ENCODE assay signal across 11 cellular contexts in the genomic region with DNA sequence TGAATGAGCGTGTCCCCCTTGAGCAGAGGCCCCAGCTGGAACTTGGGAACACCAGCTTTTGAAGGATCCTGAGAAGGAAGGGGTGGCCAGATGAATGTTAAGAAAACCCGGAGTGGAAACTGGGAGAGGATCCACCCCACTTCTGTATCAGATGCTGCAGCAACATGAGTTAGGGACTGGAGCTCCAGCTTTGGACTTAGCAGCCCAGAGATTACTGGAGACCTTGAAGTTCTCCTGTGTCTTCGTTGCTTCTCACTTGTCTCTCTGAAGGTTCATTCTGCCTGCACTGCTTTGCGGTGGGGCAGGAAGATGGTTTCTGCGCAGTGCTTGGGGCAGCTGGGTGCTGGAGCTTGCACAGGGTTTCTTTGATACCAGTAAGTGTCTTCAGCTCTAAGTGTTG. TPM values are rescaled to one million over a fixed set of nuclear protein-coding genes. Genes with fewer than 3 reads are reported as not detected.
DNase-seq lines count a peak whose midpoint lies in the region; ATAC-seq and TF ChIP-seq lines count a peak whose summit lies in the region.
"Had no signal": no experiment of that assay in that cellular context is flagged by ENCODE, and none has a peak within 500 bp of the region (broad histone marks: within the 10 kb centered on the region; RNA-seq: fewer than 3 reads in every experiment).

No MANE protein-coding gene starts in this region.

- H3K4me3 ChIP-seq in IMR-90 (ENCODE audit: insufficient read depth, low read depth, low read length) (no peak overlapping the region), WERI-Rb-1 (ENCODE audit: low read depth, low read length) (no peak overlapping the region; the same call in 1 of the 2 replicates), smooth muscle cell (no peak overlapping the region)

- H3K27ac ChIP-seq in IMR-90 (ENCODE audit: insufficient read depth, low read length) (no peak overlapping the region), WERI-Rb-1 (no peak overlapping the region), smooth muscle cell (ENCODE audit: low read depth) (no peak overlapping the region)
- H3K27ac ChIP-seq: KMS-11 had no signal

- H3K14ac ChIP-seq in IMR-90 (replicated peaks; ENCODE audit: low read depth, low read length): no peak overlapping the region

- peaks cover 4 to 80% of the 10 kb centered on the region in 2 experiments for H3K79me1 ChIP-seq in IMR-90 (ENCODE audit: low read depth in 1 of 2, low read length in 2 of 2)

- H2AFZ ChIP-seq in IMR-90 (replicated peaks; ENCODE audit: low read length, poor library complexity) (no peak overlapping the region), smooth muscle cell (ENCODE audit: low read depth) (no peak overlapping the region)

- H3K4me1 ChIP-seq in IMR-90 (ENCODE audit: control insufficient read depth, insufficient read depth, low read length) (peaks cover 3% of the 10 kb centered on the region; the same call in 1 of the 2 replicates), smooth muscle cell (ENCODE audit: low read depth) (no peaks in the 10 kb centered on the region)

- H3K56ac ChIP-seq in IMR-90 (ENCODE audit: extremely low read depth, insufficient read depth, low read length): no peak overlapping the region

- no peak for TF ChIP-seq POLR2A in IMR-90 (IDR thresholded peaks at IDR 0.05; ENCODE audit: low read depth, low read length)

- no peak overlapping the region for H2BK20ac ChIP-seq in IMR-90 (ENCODE audit: low read depth, low read length)

- in situ Hi-C loops in IMR-90 (cut with MboI; ENCODE audit: low sequenced_read_pairs): no loop called here

- 68% methylated on average over 4 of the region's 5 CpGs; no CpG with 5 or more reads in 1 of the 2 experiments for WGBS in IMR-90 (ENCODE audit: extremely low coverage in 2 of 2, insufficient read length in 1 of 2), 2 experiments
- 78% methylated on average over 5 of the region's 5 CpGs for WGBS in smooth muscle cell (ENCODE audit: low lambda C conversion rate)

- no peak overlapping the region for H3K23ac ChIP-seq in IMR-90 (ENCODE audit: low read depth, low read length)

- POLR2A ChIA-PET in IMR-90 (lab: Charles Lee; ENCODE audit: unreplicated experiment): no interaction called here

- H2AK5ac ChIP-seq in IMR-90 (ENCODE audit: low read depth, low read length): no peak overlapping the region

- peaks cover 9% of the 10 kb centered on the region for H3K4me1 Mint-ChIP-seq in glutamatergic neuron (ENCODE audit: low read depth, unreplicated experiment)

- H3K36me3 Mint-ChIP-seq in glutamatergic neuron (ENCODE audit: unreplicated experiment): no peaks in the 10 kb centered on the region

- peak overlapping the region; percentile 38 for H3K27ac Mint-ChIP-seq in glutamatergic neuron (ENCODE audit: unreplicated experiment)
- H3K27ac Mint-ChIP-seq: activated CD4-positive, alpha-beta T cell treated with anti-CD3 and anti-CD28 coated beads, Interleukin-2, amount 10 ng/mL, durations not matched to agents 7 days and 5 days had no signal

- no peaks in the 10 kb centered on the region for H3K9me3 Mint-ChIP-seq in glutamatergic neuron (ENCODE audit: unreplicated experiment)
- H3K9me3 Mint-ChIP-seq: activated CD4-positive, alpha-beta T cell treated with anti-CD3 and anti-CD28 coated beads, Interleukin-2, amount 10 ng/mL, durations not matched to agents 7 days and 5 days; central memory CD8-positive, alpha-beta T cell had no signal

- dilution Hi-C loops in IMR-90 (cut with HindIII; ENCODE audit: low sequenced_read_pairs, unreplicated experiment): no loop called here

- H3F3A ChIP-seq in smooth muscle cell (ENCODE audit: low read depth): no peaks in the 10 kb centered on the region

- no peaks in the 10 kb centered on the region for H3K27me3 Mint-ChIP-seq in glutamatergic neuron (ENCODE audit: unreplicated experiment)
- H3K27me3 Mint-ChIP-seq: activated CD4-positive, alpha-beta T cell treated with anti-CD3 and anti-CD28 coated beads, Interleukin-2, amount 10 ng/mL, durations not matched to agents 7 days and 5 days; central memory CD8-positive, alpha-beta T cell had no signal

- no peak overlapping the region for H2BK120ac ChIP-seq in IMR-90 (ENCODE audit: low read depth, low read length)

- H3K27me3 ChIP-seq in IMR-90 (ENCODE audit: control insufficient read depth, insufficient read depth, low read length): no peaks in the 10 kb centered on the region
- H3K27me3 ChIP-seq in WERI-Rb-1 (ENCODE audit: insufficient read depth, low read depth, severe bottlenecking): no peaks in the 10 kb centered on the region
- no peaks in the 10 kb centered on the region for H3K27me3 ChIP-seq in smooth muscle cell (ENCODE audit: low read depth)

- no peak overlapping the region for H2AK9ac ChIP-seq in IMR-90 (replicated peaks; ENCODE audit: low read depth, low read length, poor library complexity)

- no peak for TF ChIP-seq CTCF in IMR-90 (conservative IDR thresholded peaks at IDR 0.05; ENCODE audit: low read depth, low read length)
- TF ChIP-seq CTCF in WERI-Rb-1 (IDR thresholded peaks at IDR 0.05; ENCODE audit: low read depth, low read length): no peak
- no peak for TF ChIP-seq CTCF in glutamatergic neuron (IDR thresholded peaks at IDR 0.05; ENCODE audit: partially characterized antibody, unreplicated experiment)
- TF ChIP-seq CTCF in smooth muscle cell (IDR thresholded peaks at IDR 0.05; ENCODE audit: borderline replicate concordance, insufficient read depth, poor library complexity, severe bottlenecking): no peak

- TF ChIP-seq RAD21 in IMR-90 (IDR thresholded peaks at IDR 0.05; ENCODE audit: low read length): no peak

- H4K91ac ChIP-seq in IMR-90 (ENCODE audit: insufficient read depth, low read depth, low read length): no peak overlapping the region

- no peak overlapping the region for H3K9ac ChIP-seq in IMR-90 (ENCODE audit: low read depth, low read length)
- H3K9ac ChIP-seq in smooth muscle cell (ENCODE audit: low read depth): no peak overlapping the region
- H3K9ac ChIP-seq: KMS-11 had no signal

- ATAC-seq in IMR-90 (ENCODE audit: low read depth): peak; percentile 35; the same call in 1 of the 2 replicates
- no peak for ATAC-seq in HG03039 (IDR thresholded peaks at IDR 0.05; ENCODE audit: unreplicated experiment)

- no peak overlapping the region for H3K4ac ChIP-seq in IMR-90 (ENCODE audit: low read depth, low read length)

- no peak overlapping the region for H4K8ac ChIP-seq in IMR-90 (ENCODE audit: low read depth in 2 of 2, low read length in 2 of 2)

- H3K9me3 ChIP-seq in IMR-90 (ENCODE audit: control insufficient read depth, insufficient read depth, low read length) (no peaks in the 10 kb centered on the region), WERI-Rb-1 (ENCODE audit: severe bottlenecking) (no peaks in the 10 kb centered on the region), smooth muscle cell (replicated peaks; ENCODE audit: low read depth) (no peaks in the 10 kb centered on the region)

- no peak overlapping the region for H3K18ac ChIP-seq in IMR-90 (ENCODE audit: low read depth, low read length)

- DNase-seq in DMS 273 (lab: John Stamatoyannopoulos, UW; ENCODE audit: unreplicated experiment) (peak; percentile 82), IMR-90 (peak; percentile 40), WERI-Rb-1 (peak; percentile 69), glutamatergic neuron (peak; percentile 26), smooth muscle cell (lab: John Stamatoyannopoulos, UW; ENCODE audit: unreplicated experiment) (no peak), Ammon's horn (ENCODE audit: low spot score) (no peak), cardiac septum (ENCODE audit: low spot score) (no peak)
- DNase-seq: activated CD4-positive, alpha-beta T cell treated with anti-CD3 and anti-CD28 coated beads, Interleukin-2, amount 10 ng/mL, durations not matched to agents 7 days and 5 days had no signal

- no peak overlapping the region for H4K5ac ChIP-seq in IMR-90 (ENCODE audit: low read depth, low read length)

- H4K20me1 ChIP-seq in IMR-90 (ENCODE audit: insufficient read depth, low read length): peaks cover 93% of the 10 kb centered on the region
- peaks cover 98% of the 10 kb centered on the region for H4K20me1 ChIP-seq in smooth muscle cell (ENCODE audit: low read depth)

- peaks cover 100% of the 10 kb centered on the region for H3K79me2 ChIP-seq in smooth muscle cell (ENCODE audit: low read depth)

- H3K4me3 Mint-ChIP-seq in glutamatergic neuron (ENCODE audit: unreplicated experiment): peak overlapping the region; percentile 42
- H3K4me3 Mint-ChIP-seq: activated CD4-positive, alpha-beta T cell treated with anti-CD3 and anti-CD28 coated beads, Interleukin-2, amount 10 ng/mL, durations not matched to agents 7 days and 5 days; central memory CD8-positive, alpha-beta T cell had no signal

- H2BK5ac ChIP-seq in IMR-90 (ENCODE audit: low read depth, low read length, poor library complexity, severe bottlenecking): no peak overlapping the region

- H3K4me2 ChIP-seq in IMR-90 (ENCODE audit: low read depth, low read length) (no peak overlapping the region), smooth muscle cell (no peak overlapping the region)
- H3K4me2 ChIP-seq: KMS-11 had no signal

- H3K36me3 ChIP-seq in IMR-90 (ENCODE audit: control insufficient read depth, insufficient read depth, low read length) (peaks cover 2% of the 10 kb centered on the region), WERI-Rb-1 (peaks cover 5% of the 10 kb centered on the region), smooth muscle cell (ENCODE audit: low read depth) (no peaks in the 10 kb centered on the region)

- H2BK15ac ChIP-seq in IMR-90 (ENCODE audit: low read depth, low read length): no peak overlapping the region

- H3K9me1 ChIP-seq in IMR-90 (ENCODE audit: insufficient read depth, low read length): peaks cover 15% of the 10 kb centered on the region; the same call in 1 of the 2 replicates

- CTCF ChIA-PET in IMR-90 (lab: Yijun Ruan, JAX): no interaction called here

- no TSS peak for BruUV-seq in IMR-90 (replicated peaks; lab: Mats Ljungman, UMichigan)

- intact Hi-C loops in IMR-90 (cut with micrococcal nuclease): no loop called here
- intact Hi-C loops in cardiac septum (cut with DNase I): no loop called here

TF ChIP-seq in IMR-90, 13 proteins besides CTCF, POLR2A, EP300 and RAD21:
- TF ChIP-seq, protein P1, sequence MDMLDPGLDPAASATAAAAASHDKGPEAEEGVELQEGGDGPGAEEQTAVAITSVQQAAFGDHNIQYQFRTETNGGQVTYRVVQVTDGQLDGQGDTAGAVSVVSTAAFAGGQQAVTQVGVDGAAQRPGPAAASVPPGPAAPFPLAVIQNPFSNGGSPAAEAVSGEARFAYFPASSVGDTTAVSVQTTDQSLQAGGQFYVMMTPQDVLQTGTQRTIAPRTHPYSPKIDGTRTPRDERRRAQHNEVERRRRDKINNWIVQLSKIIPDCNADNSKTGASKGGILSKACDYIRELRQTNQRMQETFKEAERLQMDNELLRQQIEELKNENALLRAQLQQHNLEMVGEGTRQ (IDR thresholded peaks at IDR 0.05; ENCODE audit: low read depth, low read length): no peak
- TF ChIP-seq MXI1 (IDR thresholded peaks at IDR 0.05; ENCODE audit: borderline replicate concordance, low read depth, low read length) (no peak), CHD1 (IDR thresholded peaks at IDR 0.05; ENCODE audit: low read depth, low read length) (no peak)

RNA-seq across cellular contexts. Expression of gene TMEM248, which starts 9.3 kb away (rescaled TPM):
- 103 and 117 TPM in 2 replicates for total RNA-seq in IMR-90 (2012; rRNA removed)
- 175 and 195 TPM in 2 replicates for polyA plus RNA-seq in IMR-90 (2012; rRNA removed)
- 44.3 and 164 TPM in 2 replicates for polyA plus RNA-seq in IMR-90 (2012; cell fraction: cytosol; rRNA removed)
- polyA plus RNA-seq in IMR-90 (2012; cell fraction: nucleus; rRNA removed; ENCODE audit: low replicate concordance): 73.8 and 84.2 TPM in 2 replicates
- 62.6 TPM for total RNA-seq in glutamatergic neuron (ENCODE audit: unreplicated experiment)
- total RNA-seq in smooth muscle cell: 68.2 and 79.6 TPM in 2 replicates
- polyA plus RNA-seq in smooth muscle cell: 75.1 and 83.1 TPM in 2 replicates
- 50.2 TPM for total RNA-seq in cardiac septum

Comparison
In these comparisons a context has a peak if more than half of its experiments do, and no peak if none do; other contexts are left out.
1. DNase-seq: peak in DMS 273 (single experiment), IMR-90 (single experiment), WERI-Rb-1 (single experiment) and glutamatergic neuron (single experiment); none in smooth muscle cell (single experiment), Ammon's horn (single experiment) and cardiac septum (single experiment).